Comparison of ENCODE assay signal across 19 cellular contexts in the genomic region with DNA sequence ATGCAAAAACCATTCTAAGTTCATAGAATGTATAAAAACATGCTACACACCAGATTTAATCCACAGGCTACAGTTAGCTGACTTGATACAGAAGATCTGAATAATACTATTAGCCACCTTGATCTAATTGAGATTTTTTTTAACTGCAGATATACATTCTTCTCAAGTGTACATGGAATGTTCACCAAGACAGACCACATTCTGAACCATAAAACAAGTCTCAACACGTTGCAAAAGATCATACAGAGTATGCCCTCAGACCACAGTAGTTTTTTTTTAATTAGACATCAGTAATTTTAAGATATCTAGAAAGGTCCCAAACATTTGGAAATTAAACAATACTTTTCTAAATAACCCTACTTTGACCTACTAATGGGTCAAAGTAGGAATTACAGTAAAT.
"Had no signal": no experiment of that assay in that cellular context is flagged by ENCODE, and none has a peak within 500 bp of the region (broad histone marks: within the 10 kb centered on the region; RNA-seq: fewer than 3 reads in every experiment).

No MANE protein-coding gene starts in this region.

- H3K27me3 ChIP-seq: body of pancreas, gastroesophageal sphincter, heart right ventricle, tibial artery had no signal

- H3K27ac Mint-ChIP-seq: activated CD4-positive, alpha-beta T cell treated with anti-CD3 and anti-CD28 coated beads for 36 hours; activated naive CD8-positive, alpha-beta T cell treated with anti-CD3 and anti-CD28 coated beads, Interleukin-2, amount 10 ng/mL, durations not matched to agents 7 days and 5 days; memory B cell; progenitor cell of endocrine pancreas; WTC11 had no signal

- ATAC-seq: activated CD4-positive, alpha-beta T cell treated with anti-CD3 and anti-CD28 coated beads for 36 hours; body of pancreas; esophagus mucosa; gastroesophageal sphincter; heart right ventricle; left ventricle myocardium superior; WTC11 had no signal

- H3K4me3 ChIP-seq: body of pancreas, gastroesophageal sphincter, heart right ventricle, tibial artery had no signal

- H3K27me3 Mint-ChIP-seq: activated CD4-positive, alpha-beta T cell treated with anti-CD3 and anti-CD28 coated beads for 36 hours; activated naive CD8-positive, alpha-beta T cell treated with anti-CD3 and anti-CD28 coated beads, Interleukin-2, amount 10 ng/mL, durations not matched to agents 7 days and 5 days; progenitor cell of endocrine pancreas had no signal

- H3K4me1 ChIP-seq: body of pancreas, gastroesophageal sphincter, heart right ventricle, tibial artery had no signal

- DNase-seq: activated CD4-positive, alpha-beta T cell treated with anti-CD3 and anti-CD28 coated beads for 36 hours; activated CD4-positive, alpha-beta T cell treated with anti-CD3 and anti-CD28 coated beads, Interleukin-2, amount 50 U/mL, for 48 hours; activated naive CD8-positive, alpha-beta T cell treated with anti-CD3 and anti-CD28 coated beads, Interleukin-2, amount 10 ng/mL, durations not matched to agents 7 days and 5 days; activated T-cell treated with anti-CD3 and anti-CD28 coated beads for 4 hours; amygdala; body of pancreas; cortex of kidney; heart right ventricle; left ventricle myocardium superior; occipital lobe; stimulated activated CD4-positive, alpha-beta T cell treated with anti-CD3 and anti-CD28 coated beads, Interleukin-2, amount 100 ng/mL, for 24 hours; stimulated activated naive CD4-positive, alpha-beta T cell treated with Interleukin-2 at 50 U/mL for 16 hours; substantia nigra; tibial artery had no signal

- H3K4me3 Mint-ChIP-seq: activated CD4-positive, alpha-beta T cell treated with anti-CD3 and anti-CD28 coated beads for 36 hours; activated naive CD8-positive, alpha-beta T cell treated with anti-CD3 and anti-CD28 coated beads, Interleukin-2, amount 10 ng/mL, durations not matched to agents 7 days and 5 days; memory B cell; WTC11 had no signal

- H3K9me3 ChIP-seq: body of pancreas, gastroesophageal sphincter had no signal

- H3K27ac ChIP-seq: body of pancreas, gastroesophageal sphincter, heart right ventricle, tibial artery had no signal

- H3K36me3 Mint-ChIP-seq: memory B cell had no signal

- H3K4me1 Mint-ChIP-seq: activated CD4-positive, alpha-beta T cell treated with anti-CD3 and anti-CD28 coated beads for 36 hours; activated naive CD8-positive, alpha-beta T cell treated with anti-CD3 and anti-CD28 coated beads, Interleukin-2, amount 10 ng/mL, durations not matched to agents 7 days and 5 days; memory B cell; WTC11 had no signal

- H3K36me3 ChIP-seq: gastroesophageal sphincter, heart right ventricle, tibial artery had no signal
